In the genomic region with DNA sequence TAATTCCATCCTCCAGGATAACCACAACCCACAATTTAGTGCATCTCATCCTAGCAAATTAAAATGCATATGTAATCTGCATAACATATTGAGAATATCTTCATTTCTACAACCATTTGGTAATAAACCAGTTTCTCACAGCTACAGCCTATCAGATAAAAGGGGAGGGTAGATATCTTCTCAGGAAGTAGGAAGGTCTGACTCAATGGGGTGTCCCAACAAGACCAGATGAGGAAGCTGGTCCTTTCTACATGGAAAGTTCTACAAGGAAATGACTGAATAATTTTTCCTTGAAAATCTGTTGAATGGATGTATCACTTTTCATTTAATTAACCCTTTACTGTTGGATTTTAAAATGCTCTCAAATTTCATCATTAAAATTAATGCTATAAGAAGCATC, we compare ENCODE assay signal across 21 cellular contexts. TPM values are rescaled to one million over a fixed set of nuclear protein-coding genes. Genes with fewer than 3 reads are reported as not detected.
"Had no signal": no experiment of that assay in that cellular context is flagged by ENCODE, and none has a peak within 500 bp of the region (broad histone marks: within the 10 kb centered on the region; RNA-seq: fewer than 3 reads in every experiment).

No MANE protein-coding gene starts in this region.

- H3K27me3 ChIP-seq: adrenal gland, spleen had no signal

- H3K4me3 ChIP-seq: adrenal gland, coronary artery, spleen had no signal

- H3K36me3 ChIP-seq: adrenal gland, spleen had no signal

- DNase-seq: activated naive CD4-positive, alpha-beta T cell treated with anti-CD3 and anti-CD28 coated beads, Interleukin-2, amount 50 U/mL, for 16 hours; adrenal gland; central memory CD4-positive, alpha-beta T cell; effector memory CD4-positive, alpha-beta T cell; glutamatergic neuron; immature natural killer cell; spleen; stimulated activated CD4-positive, alpha-beta T cell treated with anti-CD3 and anti-CD28 coated beads, Interleukin-1b, Interleukin-23, amount 100 ng/mL, for 48 hours had no signal

- H3K27me3 Mint-ChIP-seq: memory B cell; natural killer cell treated with Interleukin-12 subunit alpha and Interleukin-12 subunit beta and Interleukin-15 and Interleukin-18, amount 100 ng/mL, for 72 hours; stimulated activated memory B cell treated with anti-CD40 and anti-IgM and Interleukin-4, amounts not matched to agents 10 μg/mL and 1 μg/mL and 100 μg/mL, for 72 hours had no signal

- H3K27ac Mint-ChIP-seq: immature natural killer cell; memory B cell; natural killer cell treated with Interleukin-12 subunit alpha and Interleukin-12 subunit beta and Interleukin-15 and Interleukin-18, amount 100 ng/mL, for 72 hours; stimulated activated memory B cell treated with anti-CD40 and anti-IgM and Interleukin-4, amounts not matched to agents 10 μg/mL and 1 μg/mL and 100 μg/mL, for 72 hours; T-helper 1 cell treated with Interleukin-12 subunit alpha and Interleukin-12 subunit beta and Interleukin-4 antibody, amounts not matched to agents 30 μg/mL and 1 μg/mL, for 36 hours had no signal

- H3K9me3 Mint-ChIP-seq: immature natural killer cell; memory B cell; natural killer cell treated with Interleukin-12 subunit alpha and Interleukin-12 subunit beta and Interleukin-15 and Interleukin-18, amount 100 ng/mL, for 72 hours; stimulated activated memory B cell treated with anti-CD40 and anti-IgM and Interleukin-4, amounts not matched to agents 10 μg/mL and 1 μg/mL and 100 μg/mL, for 72 hours; T-helper 1 cell treated with Interleukin-12 subunit alpha and Interleukin-12 subunit beta and Interleukin-4 antibody, amounts not matched to agents 30 μg/mL and 1 μg/mL, for 36 hours had no signal

- ATAC-seq: activated CD4-positive, CD25-positive, alpha-beta regulatory T cell treated with anti-CD3 and anti-CD28 coated beads, Interleukin-2, amount 50 U/mL, for 24 hours; left lobe of liver; natural killer cell treated with Interleukin-12 subunit alpha and Interleukin-12 subunit beta and Interleukin-15 and Interleukin-18, amount 100 ng/mL, for 72 hours; sciatic nerve; stimulated activated memory B cell treated with anti-CD40 and anti-IgM and Interleukin-4, amounts not matched to agents 10 μg/mL and 1 μg/mL and 100 μg/mL, for 72 hours had no signal

- H3K9me3 ChIP-seq: adrenal gland, spleen had no signal

- H3K27ac ChIP-seq: adrenal gland, coronary artery, spleen had no signal

- H3K4me3 Mint-ChIP-seq: immature natural killer cell; memory B cell; natural killer cell treated with Interleukin-12 subunit alpha and Interleukin-12 subunit beta and Interleukin-15 and Interleukin-18, amount 100 ng/mL, for 72 hours; stimulated activated memory B cell treated with anti-CD40 and anti-IgM and Interleukin-4, amounts not matched to agents 10 μg/mL and 1 μg/mL and 100 μg/mL, for 72 hours; T-helper 1 cell treated with Interleukin-12 subunit alpha and Interleukin-12 subunit beta and Interleukin-4 antibody, amounts not matched to agents 30 μg/mL and 1 μg/mL, for 36 hours had no signal

- H3K36me3 Mint-ChIP-seq: immature natural killer cell; memory B cell; natural killer cell treated with Interleukin-12 subunit alpha and Interleukin-12 subunit beta and Interleukin-15 and Interleukin-18, amount 100 ng/mL, for 72 hours; stimulated activated memory B cell treated with anti-CD40 and anti-IgM and Interleukin-4, amounts not matched to agents 10 μg/mL and 1 μg/mL and 100 μg/mL, for 72 hours had no signal

RNA-seq across cellular contexts. Expression of a gene that starts 17.5 kb away (rescaled TPM):
- total RNA-seq: adrenal gland; epithelial cell of proximal tubule; left lobe of liver; natural killer cell treated with Interleukin-12 subunit alpha and Interleukin-12 subunit beta and Interleukin-15 and Interleukin-18, amount 100 ng/mL, for 72 hours; omental fat pad; pulmonary artery endothelial cell; sciatic nerve; spleen; temporal lobe had no signal
- polyA plus RNA-seq: adrenal gland, immature natural killer cell, spleen had no signal

RNA-seq across cellular contexts. Expression of a gene that starts 18.4 kb away (rescaled TPM):
- total RNA-seq: left lobe of liver, pulmonary artery endothelial cell, spleen, ureter had no signal
- polyA plus RNA-seq: immature natural killer cell, spleen had no signal
